ENCODE assay signal across 8 cellular contexts in the genomic region with DNA sequence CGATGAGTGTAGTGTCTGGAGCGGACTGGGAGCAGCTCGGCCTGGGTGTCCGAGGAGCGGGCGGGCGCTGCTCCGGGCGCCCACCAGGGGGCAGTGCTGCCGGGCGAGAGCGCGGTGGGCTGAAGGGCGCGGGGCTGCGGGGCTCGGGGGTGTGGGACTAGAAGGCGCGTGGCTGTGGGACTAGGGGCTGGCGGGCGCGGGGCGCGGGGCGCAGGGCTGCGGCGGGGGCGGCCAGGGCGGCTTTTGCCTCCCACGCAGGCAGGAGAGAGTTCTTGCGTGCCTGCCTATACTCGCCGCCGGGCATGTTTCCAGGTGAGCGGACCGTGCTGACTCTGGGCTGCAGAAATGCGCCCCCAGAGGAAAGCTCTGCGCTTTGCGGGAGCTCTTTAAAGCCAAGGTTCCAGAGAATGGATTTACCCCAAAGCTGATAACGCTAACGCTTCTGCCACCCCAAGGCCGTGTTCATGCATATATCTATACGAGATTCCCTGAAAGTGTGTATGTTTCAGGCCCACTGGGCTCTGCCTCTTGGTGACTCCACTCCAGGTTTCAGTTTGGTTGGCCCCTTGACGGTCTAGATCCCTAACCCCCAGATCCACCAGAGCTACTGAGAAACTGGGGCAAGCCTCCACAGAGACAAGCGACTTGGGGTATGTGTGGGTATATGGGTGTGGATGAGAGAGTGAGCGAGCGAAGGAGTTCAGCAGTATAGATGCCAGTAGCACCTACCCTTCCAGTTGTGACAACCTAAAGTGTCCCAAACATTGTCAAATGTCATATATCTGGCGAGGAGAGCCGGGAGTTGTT. TPM values are rescaled to one million over a fixed set of nuclear protein-coding genes. Genes with fewer than 3 reads are reported as not detected.
A peak's percentile ranks its signal among the peaks of the same experiment; 100 is the strongest.
DNase-seq lines count a peak whose midpoint lies in the region; ATAC-seq and TF ChIP-seq lines count a peak whose summit lies in the region.

No MANE protein-coding gene starts in this region.

- POLR2A ChIA-PET in AG04449 (lab: Yijun Ruan, JAX) = interaction anchor here (0.6 to 1.5 kb wide), 2 partner anchors 21 to 85 kb away, joined by 4 read pairs; partner anchors contain the start of gene RPS6

- ATAC-seq in GM18858 (IDR thresholded peaks at IDR 0.05; ENCODE audit: unreplicated experiment) = peak; percentile 88
- peak; percentile 96 for ATAC-seq in HG03066 (IDR thresholded peaks at IDR 0.05; ENCODE audit: low read depth, unreplicated experiment)

- TF ChIP-seq CTCF in AG04449 (IDR thresholded peaks at IDR 0.05; ENCODE audit: insufficient read depth, low read length, missing control alignments) = peak; percentile 84

- DNase-seq in AG04449 (ENCODE audit: low read depth, low spot score) = no peak
- peak; percentile 78 for DNase-seq in NCI-H748 (lab: John Stamatoyannopoulos, UW; ENCODE audit: unreplicated experiment)
- DNase-seq in activated T-cell treated with anti-CD3 and anti-CD28 coated beads for 1 hour (ENCODE audit: low read depth) = peak; percentile 52
- DNase-seq in stimulated activated CD8-positive, alpha-beta memory T cell treated with anti-CD3 and anti-CD28 coated beads, Interleukin-4, amount 100 ng/mL, for 4 hours (ENCODE audit: low read depth in 2 of 2, low spot score in 1 of 2) = peak; percentile 20 to 33

- H3K27ac ChIP-seq in esophagus (ENCODE audit: low read depth in 2 of 2, low read length in 1 of 2) (no peak overlapping the region), muscle layer of duodenum (ENCODE audit: low read length) (no peak overlapping the region)

- H3K4me3 ChIP-seq in AG04449 (ENCODE audit: low read depth, low read length) (peak overlapping the region; percentile 50), esophagus (ENCODE audit: low read depth in 1 of 2, low read length in 2 of 2) (peak overlapping the region; percentile 31 to 55), muscle layer of duodenum (ENCODE audit: low read depth in 1 of 2, low read length in 2 of 2) (peak overlapping the region; percentile 49 to 65)

- H3K36me3 ChIP-seq in esophagus (ENCODE audit: control insufficient read depth in 2 of 2, insufficient read depth in 2 of 2, low read length in 1 of 2) (no peaks in the 10 kb centered on the region), muscle layer of duodenum (ENCODE audit: control insufficient read depth in 1 of 2, insufficient read depth in 2 of 2, low read length in 2 of 2) (no peaks in the 10 kb centered on the region)

- no peaks in the 10 kb centered on the region for H3K27me3 ChIP-seq in esophagus (ENCODE audit: control insufficient read depth in 1 of 2, insufficient read depth in 2 of 2, low read length in 2 of 2)
- H3K27me3 ChIP-seq in muscle layer of duodenum (ENCODE audit: low read depth, low read length) = no peaks in the 10 kb centered on the region

- H3K4me1 ChIP-seq in esophagus (ENCODE audit: control insufficient read depth in 2 of 2, insufficient read depth in 2 of 2, low read length in 1 of 2) (peaks cover 4% of the 10 kb centered on the region in 2 donors), muscle layer of duodenum (ENCODE audit: control insufficient read depth in 1 of 2, insufficient read depth in 2 of 2, low read length in 2 of 2) (no peaks in the 10 kb centered on the region)

- CTCF ChIA-PET in AG04449 (lab: Yijun Ruan, JAX) = interaction anchor here (0.5 to 3.6 kb wide), 62 partner anchors 8 to 1654 kb away, joined by 3 to 64 read pairs (median 4); partner anchors contain the start of genes RPS6, RRAGA and SAXO1

- WGBS in esophagus, 2 donors = 12 to 29% methylated on average over 22 to 49 of the region's 49 CpGs

- H3K9me3 ChIP-seq in esophagus (ENCODE audit: control insufficient read depth in 2 of 2, insufficient read depth in 1 of 2, low read depth in 1 of 2, low read length in 1 of 2) (no peaks in the 10 kb centered on the region), muscle layer of duodenum (ENCODE audit: control insufficient read depth in 1 of 2, low read length in 2 of 2) (no peaks in the 10 kb centered on the region)

RNA-seq across cellular contexts. Expression of gene ACER2, which starts 56.2 kb away (rescaled TPM):
- polyA plus RNA-seq in esophagus = under 1 TPM; 0.39 to 0.73 TPM
